In genomic region chr14:91143862-91144261, GRCh38 we compare ENCODE assay signal across 13 cellular contexts. TPM values are rescaled to one million over a fixed set of nuclear protein-coding genes. Genes with fewer than 3 reads are reported as not detected.
A peak's percentile ranks its signal among the peaks of the same experiment; 100 is the strongest.
DNase-seq lines count a peak whose midpoint lies in the region; ATAC-seq and TF ChIP-seq lines count a peak whose summit lies in the region.
"Had no signal": no experiment of that assay in that cellular context is flagged by ENCODE, and none has a peak within 500 bp of the region (broad histone marks: within the 10 kb centered on the region; RNA-seq: fewer than 3 reads in every experiment).

No MANE protein-coding gene starts in this region.

- WGBS in body of pancreas, 2 donors: 49 to 52% methylated on average over 8 of the region's 8 CpGs
- WGBS in right cardiac atrium: 48% methylated on average over 8 of the region's 8 CpGs

- H3K4me3 ChIP-seq in body of pancreas (no peak overlapping the region), right cardiac atrium (ENCODE audit: low read length) (no peak overlapping the region)
- H3K4me3 ChIP-seq: A549, colonic mucosa had no signal

- H3K9me3 ChIP-seq in body of pancreas (no peaks in the 10 kb centered on the region), right cardiac atrium (ENCODE audit: control insufficient read depth, low read length) (no peaks in the 10 kb centered on the region)
- H3K9me3 ChIP-seq: A549, colonic mucosa had no signal

- H3K4me1 ChIP-seq in body of pancreas (peaks cover 23% of the 10 kb centered on the region), right cardiac atrium (ENCODE audit: control insufficient read depth, insufficient read depth, low read length) (peaks cover 6% of the 10 kb centered on the region)

- peak overlapping the region; percentile 37 to 59 (median 56) for H3K27ac ChIP-seq in body of pancreas
- H3K27ac ChIP-seq in right cardiac atrium (ENCODE audit: low read length): peak overlapping the region; percentile 54
- H3K27ac ChIP-seq: A549, colonic mucosa had no signal

- peak overlapping the region; percentile 69 for H3K27ac Mint-ChIP-seq in T-helper 2 cell treated with Interferon-gamma antibody and Interleukin-4, amounts not matched to agents 5 μg/mL and 100 μg/mL, for 36 hours
- H3K27ac Mint-ChIP-seq in stimulated activated memory B cell treated with anti-CD40 and anti-IgM and Interleukin-4, amounts not matched to agents 10 μg/mL and 1 μg/mL and 100 μg/mL, for 72 hours: peak overlapping the region; percentile 25

- no peak for DNase-seq in T-helper 2 cell treated with Interferon-gamma antibody and Interleukin-4, amounts not matched to agents 5 μg/mL and 100 μg/mL, for 36 hours (ENCODE audit: low spot score)
- DNase-seq in T-helper 2 cell (no peak), body of pancreas (peak; percentile 65 to 76 (median 69)), right cardiac atrium (peak; percentile 57 to 82 (median 71)), GM19238 (ENCODE audit: insufficient read length, low spot score) (no peak), erythroblast (lab: John Stamatoyannopoulos, UW) (no peak)
- DNase-seq: activated T-cell treated with anti-CD3 and anti-CD28 coated beads, Interleukin-2, amount 50 U/mL, for 1 hour; colonic mucosa; NCI-H1105; T-helper 9 cell had no signal

- TF ChIP-seq CTCF in body of pancreas (IDR thresholded peaks at IDR 0.05): no peak

- peak overlapping the region; percentile 11 for H3K4me3 Mint-ChIP-seq in T-helper 2 cell treated with Interferon-gamma antibody and Interleukin-4, amounts not matched to agents 5 μg/mL and 100 μg/mL, for 36 hours
- no peak overlapping the region for H3K4me3 Mint-ChIP-seq in stimulated activated memory B cell treated with anti-CD40 and anti-IgM and Interleukin-4, amounts not matched to agents 10 μg/mL and 1 μg/mL and 100 μg/mL, for 72 hours

- no peaks in the 10 kb centered on the region for H3K9me3 Mint-ChIP-seq in T-helper 2 cell treated with Interferon-gamma antibody and Interleukin-4, amounts not matched to agents 5 μg/mL and 100 μg/mL, for 36 hours
- H3K9me3 Mint-ChIP-seq in stimulated activated memory B cell treated with anti-CD40 and anti-IgM and Interleukin-4, amounts not matched to agents 10 μg/mL and 1 μg/mL and 100 μg/mL, for 72 hours: no peaks in the 10 kb centered on the region

- TF ChIP-seq POLR2A in body of pancreas (IDR thresholded peaks at IDR 0.05) (no peak), erythroblast (IDR thresholded peaks at IDR 0.05; ENCODE audit: low read length) (no peak)

- no peaks in the 10 kb centered on the region for H3K27me3 Mint-ChIP-seq in T-helper 2 cell treated with Interferon-gamma antibody and Interleukin-4, amounts not matched to agents 5 μg/mL and 100 μg/mL, for 36 hours (ENCODE audit: low read depth)
- H3K27me3 Mint-ChIP-seq in stimulated activated memory B cell treated with anti-CD40 and anti-IgM and Interleukin-4, amounts not matched to agents 10 μg/mL and 1 μg/mL and 100 μg/mL, for 72 hours: no peaks in the 10 kb centered on the region

- H3K36me3 ChIP-seq in body of pancreas (replicated peaks in 1 of 2; ENCODE audit: insufficient read depth in 1 of 2, low read depth in 2 of 2): no peaks in the 10 kb centered on the region
- H3K36me3 ChIP-seq: colonic mucosa had no signal

- ATAC-seq in body of pancreas (peak; percentile 74), right cardiac atrium (peak; percentile 46 to 60), HG03571 (IDR thresholded peaks at IDR 0.05; ENCODE audit: unreplicated experiment) (no peak)
- no peak for ATAC-seq in stimulated activated memory B cell treated with anti-CD40 and anti-IgM and Interleukin-4, amounts not matched to agents 10 μg/mL and 1 μg/mL and 100 μg/mL, for 72 hours
- ATAC-seq: A549 had no signal

- intact Hi-C loops in body of pancreas (cut with DNase I) (no loop called here), right cardiac atrium (cut with DNase I) (no loop called here)

- H3K4me1 Mint-ChIP-seq in T-helper 2 cell treated with Interferon-gamma antibody and Interleukin-4, amounts not matched to agents 5 μg/mL and 100 μg/mL, for 36 hours (ENCODE audit: low read depth): peaks cover 65% of the 10 kb centered on the region
- peaks cover 43% of the 10 kb centered on the region for H3K4me1 Mint-ChIP-seq in stimulated activated memory B cell treated with anti-CD40 and anti-IgM and Interleukin-4, amounts not matched to agents 10 μg/mL and 1 μg/mL and 100 μg/mL, for 72 hours

- H3K27me3 ChIP-seq in body of pancreas (no peaks in the 10 kb centered on the region), right cardiac atrium (ENCODE audit: control insufficient read depth, insufficient read depth) (no peaks in the 10 kb centered on the region)
- H3K27me3 ChIP-seq: colonic mucosa had no signal

- peaks cover 57% of the 10 kb centered on the region for H3K36me3 Mint-ChIP-seq in T-helper 2 cell treated with Interferon-gamma antibody and Interleukin-4, amounts not matched to agents 5 μg/mL and 100 μg/mL, for 36 hours (ENCODE audit: low read depth)
- H3K36me3 Mint-ChIP-seq in stimulated activated memory B cell treated with anti-CD40 and anti-IgM and Interleukin-4, amounts not matched to agents 10 μg/mL and 1 μg/mL and 100 μg/mL, for 72 hours: peaks cover 41% of the 10 kb centered on the region

RNA-seq across cellular contexts. Expression of gene DGLUCY, which starts 30.0 kb away (rescaled TPM):
- 10 to 100 TPM; 30.9 to 77.8 TPM for total RNA-seq in body of pancreas
- 100 to 1,000 TPM; 145 to 208 (median 179) TPM for total RNA-seq in right cardiac atrium
- polyA plus RNA-seq in right cardiac atrium: 112 TPM

Comparison
In these comparisons a context has a peak if more than half of its experiments do, and no peak if none do; other contexts are left out.
1. DNase-seq: peak in body of pancreas (4 of 4) and right cardiac atrium (3 of 3); none in T-helper 2 cell treated with Interferon-gamma antibody and Interleukin-4, amounts not matched to agents 5 μg/mL and 100 μg/mL, for 36 hours (single experiment), T-helper 2 cell (0 of 5), GM19238 (single experiment) and erythroblast (0 of 2).
2. ATAC-seq: peak in body of pancreas (single experiment) and right cardiac atrium (2 of 2); none in stimulated activated memory B cell treated with anti-CD40 and anti-IgM and Interleukin-4, amounts not matched to agents 10 μg/mL and 1 μg/mL and 100 μg/mL, for 72 hours (single experiment) and HG03571 (single experiment).